ENCODE assay signal across 24 cellular contexts in the genomic region with DNA sequence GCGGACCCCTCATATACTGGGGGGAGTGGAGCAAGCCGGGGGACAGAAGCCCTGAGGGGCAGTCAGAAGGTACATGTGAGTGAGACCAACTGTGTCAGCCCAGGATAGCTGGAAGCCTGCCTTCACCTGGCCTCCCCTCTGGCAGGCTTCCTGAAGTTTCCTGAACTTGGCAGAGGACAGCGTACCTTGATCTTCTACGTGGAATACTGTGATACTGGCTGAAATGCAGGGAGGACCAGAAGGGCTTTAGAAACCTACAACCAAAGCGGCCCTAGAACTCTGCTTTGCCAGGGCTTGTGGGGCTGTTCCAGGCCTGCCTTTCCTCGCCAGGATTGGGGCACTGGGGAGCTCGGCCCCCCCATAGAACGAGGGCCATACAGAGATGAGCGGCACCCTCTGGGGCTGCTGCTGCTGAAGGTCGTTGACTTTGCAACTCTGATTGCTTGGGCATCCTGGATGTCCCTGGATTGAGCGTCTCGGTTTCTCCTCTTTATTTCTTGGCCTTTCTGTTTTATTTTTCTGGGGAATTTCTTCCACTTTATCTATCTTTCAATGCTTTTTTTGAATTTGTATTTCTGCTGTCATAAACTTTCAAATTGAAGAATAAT. TPM values are rescaled to one million over a fixed set of nuclear protein-coding genes. Genes with fewer than 3 reads are reported as not detected.
DNase-seq lines count a peak whose midpoint lies in the region; ATAC-seq and TF ChIP-seq lines count a peak whose summit lies in the region.
"Had no signal": no experiment of that assay in that cellular context is flagged by ENCODE, and none has a peak within 500 bp of the region (broad histone marks: within the 10 kb centered on the region; RNA-seq: fewer than 3 reads in every experiment).

No MANE protein-coding gene starts in this region.

- CTCF ChIA-PET in Panc1 (lab: Charles Lee) = interaction anchor here (0.5 to 1.2 kb wide), 3 partner anchors 12 to 256 kb away, joined by 3 to 7 read pairs (median 4); no protein-coding TSS in a partner anchor

- peaks cover 88% of the 10 kb centered on the region for H3K4me1 Mint-ChIP-seq in mesothelial cell of epicardium

- H3K27me3 Mint-ChIP-seq in mesothelial cell of epicardium (ENCODE audit: low read depth) = no peaks in the 10 kb centered on the region
- H3K27me3 Mint-ChIP-seq: activated naive CD8-positive, alpha-beta T cell; central memory CD8-positive, alpha-beta T cell; stimulated activated naive CD8-positive, alpha-beta T cell treated with anti-CD3 and anti-CD28 coated beads, Interleukin-15, Interleukin-2, amounts not matched to agents 100 ng/mL and 50 ng/mL, for 24 hours had no signal

- no peak for TF ChIP-seq POLR2A in stomach (IDR thresholded peaks at IDR 0.05)

- H3K9me3 ChIP-seq in Panc1 (ENCODE audit: control insufficient read depth, insufficient read depth, low read depth, low read length) = no peaks in the 10 kb centered on the region
- no peaks in the 10 kb centered on the region for H3K9me3 ChIP-seq in colonic mucosa
- H3K9me3 ChIP-seq in stomach = no peaks in the 10 kb centered on the region
- H3K9me3 ChIP-seq: ascending aorta, tibial nerve had no signal

- BruUV-seq in Panc1 (replicated peaks; lab: Mats Ljungman, UMichigan) = no TSS peak

- DNase-seq in Panc1 (ENCODE audit: low read depth, low spot score) (no peak), colonic mucosa (peak; percentile 79), mesothelial cell of epicardium (ENCODE audit: low spot score in 2 of 2, unreplicated experiment in 2 of 2) (no peak), stomach (peak; percentile 75), HT-29 (ENCODE audit: low spot score) (no peak)
- DNase-seq: GF-D8; GOT3; IMR-90; NCI-H1092 treated with DMSO at 0.1 percent for 48 hours; NCI-H2029 treated with DMSO at 0.1 percent for 48 hours; NCI-H345; nephron progenitor cell; OCI-M1; stimulated activated CD4-positive, alpha-beta T cell treated with anti-CD3 and anti-CD28 coated beads, Interleukin-15, amount 100 ng/mL, for 24 hours had no signal

- TF ChIP-seq CTCF in Panc1 (IDR thresholded peaks at IDR 0.05) = no peak
- no peak for TF ChIP-seq CTCF in colonic mucosa (IDR thresholded peaks at IDR 0.05)
- TF ChIP-seq CTCF in mesothelial cell of epicardium (IDR thresholded peaks at IDR 0.05; ENCODE audit: unreplicated experiment) = no peak
- TF ChIP-seq CTCF in stomach (IDR thresholded peaks at IDR 0.05) = no peak

- no peak overlapping the region for H3K4me3 ChIP-seq in Panc1 (ENCODE audit: low read depth in 2 of 2, low read length in 2 of 2)
- no peak overlapping the region for H3K4me3 ChIP-seq in colonic mucosa
- no peak overlapping the region for H3K4me3 ChIP-seq in stomach
- H3K4me3 ChIP-seq: ascending aorta, tibial nerve had no signal

- ATAC-seq in Panc1 (peak; percentile 26; the same call in 1 of the 2 replicates), HG02938 (IDR thresholded peaks at IDR 0.05; ENCODE audit: unreplicated experiment) (no peak), HG02798 (IDR thresholded peaks at IDR 0.05; ENCODE audit: poor library complexity, unreplicated experiment) (no peak), GM19463 (IDR thresholded peaks at IDR 0.05; ENCODE audit: unreplicated experiment) (no peak)
- ATAC-seq: Right ventricle myocardium inferior had no signal

- POLR2A ChIA-PET in Panc1 (lab: Charles Lee) = no interaction called here

- H3K4me3 Mint-ChIP-seq in mesothelial cell of epicardium = no peak overlapping the region
- H3K4me3 Mint-ChIP-seq: activated naive CD8-positive, alpha-beta T cell; central memory CD8-positive, alpha-beta T cell; nephron progenitor cell; stimulated activated naive CD8-positive, alpha-beta T cell treated with anti-CD3 and anti-CD28 coated beads, Interleukin-15, Interleukin-2, amounts not matched to agents 100 ng/mL and 50 ng/mL, for 24 hours had no signal

- H3K36me3 ChIP-seq in Panc1 (ENCODE audit: control insufficient read depth, insufficient read depth, low read length) (no peaks in the 10 kb centered on the region), colonic mucosa (no peaks in the 10 kb centered on the region), stomach (no peaks in the 10 kb centered on the region)
- H3K36me3 ChIP-seq: ascending aorta, tibial nerve had no signal

- 38 to 65% (median 54%) methylated on average over 12 of the region's 12 CpGs for WGBS in stomach, 5 donors

- TF ChIP-seq EP300 in stomach (IDR thresholded peaks at IDR 0.05) = no peak

- H3K4me1 ChIP-seq in Panc1 (ENCODE audit: control insufficient read depth, insufficient read depth, low read length) (peaks cover 54% of the 10 kb centered on the region), colonic mucosa (peaks cover 4% of the 10 kb centered on the region), stomach (peaks cover 21 to 66% (median 40%) of the 10 kb centered on the region in 4 donors)
- H3K4me1 ChIP-seq: ascending aorta, parathyroid adenoma had no signal

- H3K27ac ChIP-seq in Panc1 (ENCODE audit: low read length) (peak overlapping the region; percentile 86), colonic mucosa (peak overlapping the region; percentile 77), stomach (peak overlapping the region in 4 of 5 donors; percentile 22 to 61 (median 37))
- H3K27ac ChIP-seq: ascending aorta, parathyroid adenoma, tibial nerve had no signal

- intact Hi-C loops in Panc1 (cut with micrococcal nuclease; ENCODE audit: unreplicated experiment) (loop anchor here (1.0 to 10.0 kb wide), 2 partner anchors 155 to 265 kb away; no protein-coding TSS in a partner anchor), colonic mucosa (cut with DNase I) (loop anchor here (5.0 kb wide), 1 partner anchor 1238 kb away; no protein-coding TSS in a partner anchor), stomach (cut with DNase I; ENCODE audit: low total_unique reads) (loop anchor here (10.0 kb wide), 1 partner anchor 255 kb away; no protein-coding TSS in a partner anchor)

- H3K27me3 ChIP-seq in Panc1 (ENCODE audit: control insufficient read depth, insufficient read depth, low read length) (no peaks in the 10 kb centered on the region), colonic mucosa (no peaks in the 10 kb centered on the region), stomach (no peaks in the 10 kb centered on the region)
- H3K27me3 ChIP-seq: ascending aorta, tibial nerve had no signal

- in situ Hi-C loops in Panc1 (cut with HindIII; ENCODE audit: low pct_unique_long_range_greater_than_20kb, low sequenced_read_pairs) = no loop called here

- peak overlapping the region; percentile 84 for H3K27ac Mint-ChIP-seq in mesothelial cell of epicardium
- H3K27ac Mint-ChIP-seq: activated naive CD8-positive, alpha-beta T cell; stimulated activated naive CD8-positive, alpha-beta T cell treated with anti-CD3 and anti-CD28 coated beads, Interleukin-15, Interleukin-2, amounts not matched to agents 100 ng/mL and 50 ng/mL, for 24 hours had no signal

- peak overlapping the region in 1 of 2 donors; percentile 44 for H3K9ac ChIP-seq in colonic mucosa (ENCODE audit: low read depth in 2 of 2, low read length in 2 of 2)
- H3K9ac ChIP-seq: parathyroid adenoma had no signal

- no peaks in the 10 kb centered on the region for H3K9me3 Mint-ChIP-seq in mesothelial cell of epicardium
- H3K9me3 Mint-ChIP-seq: central memory CD8-positive, alpha-beta T cell; nephron progenitor cell; stimulated activated naive CD8-positive, alpha-beta T cell treated with anti-CD3 and anti-CD28 coated beads, Interleukin-15, Interleukin-2, amounts not matched to agents 100 ng/mL and 50 ng/mL, for 24 hours had no signal

- no peaks in the 10 kb centered on the region for H3K36me3 Mint-ChIP-seq in mesothelial cell of epicardium

RNA-seq across cellular contexts. Expression of a gene that starts 13.3 kb away (rescaled TPM):
- total RNA-seq in Panc1 (2021; ENCODE audit: unreplicated experiment) = 4.1 TPM
- polyA plus RNA-seq in Panc1 (2012; ENCODE audit: insufficient read length) = 8.6 TPM
- total RNA-seq in colonic mucosa = 10 to 100 TPM in 1 of 2 donors, 1 to 10 TPM in 1; 5.8 to 12.4 TPM
- total RNA-seq in mesothelial cell of epicardium = 12.7 to 13.8 TPM (median 12.9 TPM) in 3 replicates
- 10 to 100 TPM in 1 of 5 donors, 1 to 10 TPM in 4; 1.3 to 10.5 (median 8.7) TPM for total RNA-seq in stomach
- polyA plus RNA-seq in stomach = 10 to 100 TPM in 1 of 3 donors, 1 to 10 TPM in 2; 5.3 to 13.6 (median 8.3) TPM
- total RNA-seq in HT-29 (2014; rRNA removed; shearing (Covaris generic)) = 7.3 and 11.4 TPM in 2 replicates

Comparison
In these comparisons a context has a peak if more than half of its experiments do, and no peak if none do; other contexts are left out.
1. DNase-seq: peak in colonic mucosa (single experiment) and stomach (single experiment); none in Panc1 (single experiment), mesothelial cell of epicardium (0 of 2) and HT-29 (single experiment).
2. Peak in every context shown above with its lines, with median percentiles within 50 percentile points of each other: H3K27ac ChIP-seq.